11 cellular contexts compared by ENCODE assay signal in genomic region chr7:144369252-144369651, GRCh38. TPM values are rescaled to one million over a fixed set of nuclear protein-coding genes. Genes with fewer than 3 reads are reported as not detected.
"Had no signal": no experiment of that assay in that cellular context is flagged by ENCODE, and none has a peak within 500 bp of the region (broad histone marks: within the 10 kb centered on the region; RNA-seq: fewer than 3 reads in every experiment).

No MANE protein-coding gene starts in this region.

RNA-seq across cellular contexts. Expression of gene NOBOX, which starts 34.2 kb away (rescaled TPM):
- total RNA-seq: activated CD8-positive, alpha-beta memory T cell treated with anti-CD3 and anti-CD28 coated beads, Interleukin-2, amount 10 ng/mL, durations not matched to agents 7 days and 5 days; activated naive CD4-positive, alpha-beta T cell treated with anti-CD3 and anti-CD28 coated beads, Interleukin-2, amount 50 U/mL, for 72 hours; activated T-helper 1 cell treated with anti-CD3 and anti-CD28 coated beads, Interleukin-12 subunit alpha, Interleukin-12 subunit beta, Interleukin-2, Interleukin-4 antibody, amounts not matched to agents 30 ng/mL and 10 ng/mL and 1 ng/mL, durations not matched to agents 14 hours and 24 hours and 36 hours; ascending aorta; body of pancreas; bronchial epithelial cell; chondrocyte; M059J; Peyer's patch; SJSA1; T-helper 1 cell treated with Interleukin-12 subunit alpha and Interleukin-12 subunit beta and Interleukin-4 antibody, amounts not matched to agents 30 ng/mL and 1 ng/mL, for 36 hours had no signal

RNA-seq across cellular contexts. Expression of gene OR2A1, which starts 57.0 kb away (rescaled TPM):
- total RNA-seq: activated CD8-positive, alpha-beta memory T cell treated with anti-CD3 and anti-CD28 coated beads, Interleukin-2, amount 10 ng/mL, durations not matched to agents 7 days and 5 days; activated naive CD4-positive, alpha-beta T cell treated with anti-CD3 and anti-CD28 coated beads, Interleukin-2, amount 50 U/mL, for 72 hours; activated T-helper 1 cell treated with anti-CD3 and anti-CD28 coated beads, Interleukin-12 subunit alpha, Interleukin-12 subunit beta, Interleukin-2, Interleukin-4 antibody, amounts not matched to agents 30 ng/mL and 10 ng/mL and 1 ng/mL, durations not matched to agents 14 hours and 24 hours and 36 hours; ascending aorta; body of pancreas; bronchial epithelial cell; chondrocyte; Peyer's patch; SJSA1; T-helper 1 cell treated with Interleukin-12 subunit alpha and Interleukin-12 subunit beta and Interleukin-4 antibody, amounts not matched to agents 30 ng/mL and 1 ng/mL, for 36 hours had no signal
